ENCODE assay signal across 9 cellular contexts in the genomic region with DNA sequence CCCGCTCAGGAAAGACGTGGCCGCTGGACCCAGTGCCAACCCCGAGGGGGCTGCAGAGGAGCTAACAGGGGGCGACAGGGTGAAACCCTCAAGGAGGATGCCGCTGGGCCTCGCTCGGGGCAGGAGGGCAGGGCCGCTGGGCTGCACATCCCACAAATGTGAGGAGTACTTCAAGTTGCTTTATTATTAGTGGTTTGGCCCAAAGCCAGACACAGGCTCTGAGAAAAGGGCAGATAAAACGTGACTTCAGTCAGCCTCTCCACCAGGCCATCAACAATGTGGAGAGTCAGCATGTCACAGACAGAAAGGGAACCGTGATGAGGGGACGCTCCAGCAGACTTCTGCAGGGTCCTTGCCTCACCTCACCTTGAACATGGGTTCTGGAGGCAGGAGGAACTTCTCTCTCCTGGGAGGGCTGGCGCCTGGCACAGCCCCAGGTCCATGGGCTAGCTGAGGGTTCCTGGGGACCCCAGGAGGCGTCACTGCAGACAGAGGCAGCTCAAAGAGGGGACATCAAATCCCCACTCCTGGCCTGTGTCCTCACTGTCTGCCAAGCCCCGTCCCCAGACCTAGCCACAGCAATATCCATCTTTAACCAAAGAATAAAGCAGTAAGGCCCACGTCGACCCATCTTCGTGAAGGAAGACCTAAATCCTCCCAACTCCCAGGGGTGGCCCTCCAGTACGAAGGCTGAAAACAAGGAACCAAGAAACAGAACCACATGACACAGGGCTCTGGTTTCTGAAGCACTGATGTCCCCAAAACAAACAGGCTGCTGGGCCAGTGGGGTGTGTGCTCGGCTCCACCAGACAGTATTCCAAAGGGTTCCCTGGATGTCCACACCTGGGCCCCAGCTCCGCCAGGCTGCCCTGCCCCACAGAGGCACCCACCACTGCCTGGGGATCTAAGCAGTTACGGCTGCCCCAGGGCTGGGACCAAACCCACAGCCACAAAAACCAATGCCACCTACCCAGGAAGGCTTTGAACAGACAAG. TPM values are rescaled to one million over a fixed set of nuclear protein-coding genes. Genes with fewer than 3 reads are reported as not detected.
A peak's percentile ranks its signal among the peaks of the same experiment; 100 is the strongest.
DNase-seq lines count a peak whose midpoint lies in the region; ATAC-seq and TF ChIP-seq lines count a peak whose summit lies in the region.
"Had no signal": no experiment of that assay in that cellular context is flagged by ENCODE, and none has a peak within 500 bp of the region (broad histone marks: within the 10 kb centered on the region; RNA-seq: fewer than 3 reads in every experiment).

No MANE protein-coding gene starts in this region.

- H3K27me3 ChIP-seq in heart left ventricle (no peaks in the 10 kb centered on the region), vagina (no peaks in the 10 kb centered on the region), MG63 (no peaks in the 10 kb centered on the region)
- no peaks in the 10 kb centered on the region for H3K27me3 ChIP-seq in CD8-positive, alpha-beta T cell (ENCODE audit: insufficient read depth, low read length)

- CTCF ChIA-PET in activated naive CD4-positive, alpha-beta T cell treated with anti-CD3 and anti-CD28 coated beads for 36 hours (lab: Charles Lee) = interaction anchor here (1.8 kb wide), 1 partner anchor 26 kb away, joined by 4 read pairs; no protein-coding TSS in a partner anchor
- CTCF ChIA-PET in CD8-positive, alpha-beta T cell (lab: Charles Lee) = no interaction called here

- no peaks in the 10 kb centered on the region for H3K9me3 Mint-ChIP-seq in activated naive CD4-positive, alpha-beta T cell treated with anti-CD3 and anti-CD28 coated beads, Interleukin-2, amount 50 U/mL, for 72 hours
- H3K9me3 Mint-ChIP-seq in activated naive CD4-positive, alpha-beta T cell treated with anti-CD3 and anti-CD28 coated beads for 36 hours = no peaks in the 10 kb centered on the region
- no peaks in the 10 kb centered on the region for H3K9me3 Mint-ChIP-seq in CD8-positive, alpha-beta T cell
- H3K9me3 Mint-ChIP-seq: activated T-helper 1 cell treated with anti-CD3 and anti-CD28 coated beads, Interleukin-12 subunit alpha, Interleukin-12 subunit beta, Interleukin-2, Interleukin-4 antibody, amounts not matched to agents 30 ng/mL and 10 ng/mL and 1 ng/mL, durations not matched to agents 14 hours and 24 hours and 36 hours had no signal

- H3K36me3 ChIP-seq in heart left ventricle (no peaks in the 10 kb centered on the region), vagina (no peaks in the 10 kb centered on the region), MG63 (no peaks in the 10 kb centered on the region)
- H3K36me3 ChIP-seq in CD8-positive, alpha-beta T cell (ENCODE audit: insufficient read depth, low read length) = no peaks in the 10 kb centered on the region

- H3K4me1 Mint-ChIP-seq in activated naive CD4-positive, alpha-beta T cell treated with anti-CD3 and anti-CD28 coated beads for 36 hours (ENCODE audit: low read depth) = no peaks in the 10 kb centered on the region
- H3K4me1 Mint-ChIP-seq in CD8-positive, alpha-beta T cell (ENCODE audit: low read depth) = peaks cover 10% of the 10 kb centered on the region

- no peak for ATAC-seq in activated naive CD4-positive, alpha-beta T cell treated with anti-CD3 and anti-CD28 coated beads, Interleukin-2, amount 50 U/mL, for 72 hours
- peak; percentile 38 to 61 (median 40) for ATAC-seq in heart left ventricle
- no peak for ATAC-seq in HG03175 (IDR thresholded peaks at IDR 0.05; ENCODE audit: unreplicated experiment)
- no peak for ATAC-seq in CD8-positive, alpha-beta T cell

- H3K27me3 Mint-ChIP-seq in activated naive CD4-positive, alpha-beta T cell treated with anti-CD3 and anti-CD28 coated beads for 36 hours (ENCODE audit: low read depth) = no peaks in the 10 kb centered on the region
- H3K27me3 Mint-ChIP-seq in CD8-positive, alpha-beta T cell (ENCODE audit: low read depth) = no peaks in the 10 kb centered on the region

- no peaks in the 10 kb centered on the region for H3K9me3 ChIP-seq in heart left ventricle
- H3K9me3 ChIP-seq in vagina = no peaks in the 10 kb centered on the region
- H3K9me3 ChIP-seq in CD8-positive, alpha-beta T cell (ENCODE audit: low read length) = no peaks in the 10 kb centered on the region
- H3K9me3 ChIP-seq in MG63 = no peaks in the 10 kb centered on the region

- 48 to 56% (median 50%) methylated on average over 20 to 22 of the region's 22 CpGs for WGBS in heart left ventricle, 4 donors

- H3K4me1 ChIP-seq in heart left ventricle = peaks cover 6 to 99% (median 81%) of the 10 kb centered on the region in 12 donors
- peaks cover 85% of the 10 kb centered on the region for H3K4me1 ChIP-seq in vagina
- H3K4me1 ChIP-seq in CD8-positive, alpha-beta T cell (ENCODE audit: insufficient read depth, low read length) = no peaks in the 10 kb centered on the region

- POLR2A ChIA-PET in CD8-positive, alpha-beta T cell (lab: Charles Lee) = no interaction called here

- no peak for TF ChIP-seq CTCF in heart left ventricle (IDR thresholded peaks at IDR 0.05)
- TF ChIP-seq CTCF in vagina (IDR thresholded peaks at IDR 0.05) = no peak
- TF ChIP-seq CTCF in CD8-positive, alpha-beta T cell (IDR thresholded peaks at IDR 0.05) = no peak

- H3K4me3 ChIP-seq in heart left ventricle = no peak overlapping the region
- H3K4me3 ChIP-seq in vagina = no peak overlapping the region
- no peak overlapping the region for H3K4me3 ChIP-seq in CD8-positive, alpha-beta T cell (ENCODE audit: low read depth, low read length)
- no peak overlapping the region for H3K4me3 ChIP-seq in MG63

- peak overlapping the region in 11 of 12 donors; percentile 32 to 86 (median 69) for H3K27ac ChIP-seq in heart left ventricle
- peak overlapping the region; percentile 18 for H3K27ac ChIP-seq in vagina
- H3K27ac ChIP-seq in CD8-positive, alpha-beta T cell (ENCODE audit: low read depth, low read length) = no peak overlapping the region

- peak overlapping the region; percentile 45 to 46 for H3K27ac Mint-ChIP-seq in activated naive CD4-positive, alpha-beta T cell treated with anti-CD3 and anti-CD28 coated beads, Interleukin-2, amount 50 U/mL, for 72 hours
- no peak overlapping the region for H3K27ac Mint-ChIP-seq in activated naive CD4-positive, alpha-beta T cell treated with anti-CD3 and anti-CD28 coated beads for 36 hours
- no peak overlapping the region for H3K27ac Mint-ChIP-seq in CD8-positive, alpha-beta T cell
- H3K27ac Mint-ChIP-seq: activated T-helper 1 cell treated with anti-CD3 and anti-CD28 coated beads, Interleukin-12 subunit alpha, Interleukin-12 subunit beta, Interleukin-2, Interleukin-4 antibody, amounts not matched to agents 30 ng/mL and 10 ng/mL and 1 ng/mL, durations not matched to agents 14 hours and 24 hours and 36 hours had no signal

- H3K36me3 Mint-ChIP-seq in activated naive CD4-positive, alpha-beta T cell treated with anti-CD3 and anti-CD28 coated beads, Interleukin-2, amount 50 U/mL, for 72 hours = no peaks in the 10 kb centered on the region
- no peaks in the 10 kb centered on the region for H3K36me3 Mint-ChIP-seq in activated naive CD4-positive, alpha-beta T cell treated with anti-CD3 and anti-CD28 coated beads for 36 hours (ENCODE audit: low read depth)
- H3K36me3 Mint-ChIP-seq in CD8-positive, alpha-beta T cell = no peaks in the 10 kb centered on the region

- intact Hi-C loops in activated naive CD4-positive, alpha-beta T cell treated with anti-CD3 and anti-CD28 coated beads for 36 hours (cut with micrococcal nuclease) = no loop called here
- intact Hi-C loops in heart left ventricle (cut with DNase I) (loop anchor here in 4 of 10 donors (5.0 kb wide), 1 partner anchor 33 kb away; the partner anchor contains the start of gene CCDC85C (in 4 of the 4)), vagina (cut with DNase I) (no loop called here)
- intact Hi-C loops in CD8-positive, alpha-beta T cell (cut with DNase I, micrococcal nuclease) = no loop called here

- DNase-seq in activated naive CD4-positive, alpha-beta T cell treated with anti-CD3 and anti-CD28 coated beads, Interleukin-2, amount 50 U/mL, for 72 hours (ENCODE audit: low spot score in 2 of 2) = no peak
- no peak for DNase-seq in activated naive CD4-positive, alpha-beta T cell treated with anti-CD3 and anti-CD28 coated beads for 36 hours
- DNase-seq in SHP77 treated with DMSO at 0.1 percent for 48 hours (lab: John Stamatoyannopoulos, UW) (peak; percentile 40), heart left ventricle (peak in 3 of 5 donors; percentile 68 to 78 (median 74)), vagina (ENCODE audit: extremely low spot score in 2 of 2) (no peak), MG63 (no peak)
- no peak for DNase-seq in CD8-positive, alpha-beta T cell

- no peak for TF ChIP-seq POLR2A in heart left ventricle (IDR thresholded peaks at IDR 0.05)
- TF ChIP-seq POLR2A in vagina (IDR thresholded peaks at IDR 0.05) = no peak

- H3K4me3 Mint-ChIP-seq in activated naive CD4-positive, alpha-beta T cell treated with anti-CD3 and anti-CD28 coated beads for 36 hours = no peak overlapping the region
- H3K4me3 Mint-ChIP-seq in CD8-positive, alpha-beta T cell = no peak overlapping the region
- H3K4me3 Mint-ChIP-seq: activated T-helper 1 cell treated with anti-CD3 and anti-CD28 coated beads, Interleukin-12 subunit alpha, Interleukin-12 subunit beta, Interleukin-2, Interleukin-4 antibody, amounts not matched to agents 30 ng/mL and 10 ng/mL and 1 ng/mL, durations not matched to agents 14 hours and 24 hours and 36 hours had no signal

RNA-seq across cellular contexts. Expression of gene CCDC85C, which starts 35.1 kb away (rescaled TPM):
- 1 to 10 TPM; 5.1 to 8.4 TPM for total RNA-seq in activated naive CD4-positive, alpha-beta T cell treated with anti-CD3 and anti-CD28 coated beads, Interleukin-2, amount 50 U/mL, for 72 hours
- 10 to 100 TPM; 11.3 to 12.7 TPM for total RNA-seq in activated naive CD4-positive, alpha-beta T cell treated with anti-CD3 and anti-CD28 coated beads for 36 hours
- total RNA-seq in heart left ventricle (10 to 100 TPM; 22.5 to 45.4 (median 29.2) TPM), vagina (6.9 TPM)
- 10 to 100 TPM; 29.7 to 43.5 TPM for polyA plus RNA-seq in heart left ventricle
- 1 to 10 TPM; 6.9 to 7.1 TPM for total RNA-seq in CD8-positive, alpha-beta T cell
- total RNA-seq in MG63 (2014; rRNA removed; shearing (Covaris generic); ENCODE audit: low replicate concordance) = 19.9 and 22.2 TPM in 2 replicates

Comparison
In these comparisons a context has a peak if more than half of its experiments do, and no peak if none do; other contexts are left out.
1. H3K27ac Mint-ChIP-seq: peak in activated naive CD4-positive, alpha-beta T cell treated with anti-CD3 and anti-CD28 coated beads, Interleukin-2, amount 50 U/mL, for 72 hours (2 of 2); none in activated naive CD4-positive, alpha-beta T cell treated with anti-CD3 and anti-CD28 coated beads for 36 hours (single experiment) and CD8-positive, alpha-beta T cell (single experiment).
2. ATAC-seq: peak in heart left ventricle (4 of 4); none in activated naive CD4-positive, alpha-beta T cell treated with anti-CD3 and anti-CD28 coated beads, Interleukin-2, amount 50 U/mL, for 72 hours (0 of 2), HG03175 (single experiment) and CD8-positive, alpha-beta T cell (single experiment).
3. DNase-seq: peak in SHP77 treated with DMSO at 0.1 percent for 48 hours (single experiment) and heart left ventricle (3 of 5); none in activated naive CD4-positive, alpha-beta T cell treated with anti-CD3 and anti-CD28 coated beads, Interleukin-2, amount 50 U/mL, for 72 hours (0 of 2), activated naive CD4-positive, alpha-beta T cell treated with anti-CD3 and anti-CD28 coated beads for 36 hours (single experiment), vagina (0 of 2), CD8-positive, alpha-beta T cell (0 of 7) and MG63 (single experiment).